17 cellular contexts compared by ENCODE assay signal in the genomic region with DNA sequence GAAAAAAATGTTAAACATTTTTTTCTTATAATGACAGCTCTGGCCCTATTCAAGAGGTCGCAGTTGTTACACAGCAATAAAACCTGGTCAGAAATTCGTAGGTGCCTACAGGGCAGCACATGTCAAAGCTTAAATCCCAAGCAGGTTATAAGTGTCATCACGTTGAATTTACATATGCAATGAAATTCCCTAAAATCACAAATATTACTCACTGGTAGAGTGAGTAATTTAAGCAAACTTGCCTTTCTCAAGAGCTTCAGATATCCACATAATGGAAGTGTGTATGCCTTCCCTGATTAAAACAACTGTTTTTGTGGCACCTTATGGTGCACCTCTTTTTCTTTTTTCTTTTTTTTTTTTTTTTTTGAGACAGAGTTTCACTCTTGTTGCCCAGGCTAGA.
DNase-seq lines count a peak whose midpoint lies in the region; ATAC-seq and TF ChIP-seq lines count a peak whose summit lies in the region.
"Had no signal": no experiment of that assay in that cellular context is flagged by ENCODE, and none has a peak within 500 bp of the region (broad histone marks: within the 10 kb centered on the region; RNA-seq: fewer than 3 reads in every experiment).

No MANE protein-coding gene starts in this region.

- DNase-seq in PC-3 (peak; percentile 65), epithelial cell of esophagus (ENCODE audit: low read depth) (peak; percentile 52), cerebellar cortex (ENCODE audit: low spot score) (no peak), endothelial cell (ENCODE audit: low spot score) (no peak)
- DNase-seq: ACHN; BE2C; C1 segment of cervical spinal cord; CD4-positive, CD25-positive, alpha-beta regulatory T cell; CD8-positive, alpha-beta memory T cell; COR-L47; DMS 273 treated with DMSO at 0.1 percent for 48 hours; DMS53; DND-41; EL; HCEC 1CT had no signal

- TF ChIP-seq CTCF in PC-3 (conservative IDR thresholded peaks at IDR 0.05; ENCODE audit: low read depth, low read length) = no peak
- TF ChIP-seq CTCF in epithelial cell of esophagus (IDR thresholded peaks at IDR 0.05; ENCODE audit: insufficient read depth, low read depth, low read length, missing control alignments) = no peak
- no peak for TF ChIP-seq CTCF in nephron (IDR thresholded peaks at IDR 0.05; ENCODE audit: unreplicated experiment in 3 of 3)
- TF ChIP-seq CTCF in endothelial cell (IDR thresholded peaks at IDR 0.05; ENCODE audit: unreplicated experiment) = no peak

- H3K36me3 Mint-ChIP-seq in nephron (ENCODE audit: low read depth) (no peaks in the 10 kb centered on the region), endothelial cell (ENCODE audit: low read depth, unreplicated experiment) (no peaks in the 10 kb centered on the region)
- H3K36me3 Mint-ChIP-seq: CD4-positive, CD25-positive, alpha-beta regulatory T cell had no signal

- H3K27me3 Mint-ChIP-seq in nephron (ENCODE audit: low read depth) = no peaks in the 10 kb centered on the region
- H3K27me3 Mint-ChIP-seq in endothelial cell (ENCODE audit: unreplicated experiment) = peaks cover 2% of the 10 kb centered on the region

- no peaks in the 10 kb centered on the region for H3K79me2 ChIP-seq in PC-3 (ENCODE audit: low read length)

- peaks cover 64% of the 10 kb centered on the region for H3K4me1 ChIP-seq in PC-3 (ENCODE audit: insufficient read depth, low read length)

- H3K4me1 Mint-ChIP-seq in nephron = peaks cover 33% of the 10 kb centered on the region
- peaks cover 23% of the 10 kb centered on the region for H3K4me1 Mint-ChIP-seq in endothelial cell (ENCODE audit: unreplicated experiment)
- H3K4me1 Mint-ChIP-seq: CD8-positive, alpha-beta memory T cell had no signal

- H3K9me2 ChIP-seq in PC-3 (replicated peaks; ENCODE audit: low read length) = no peaks in the 10 kb centered on the region

- no peak overlapping the region for H2AFZ ChIP-seq in PC-3 (ENCODE audit: low read length)

- CTCF ChIA-PET in PC-3 (lab: Charles Lee) = interaction anchor here (0.7 kb wide), 1 partner anchor 334 kb away, joined by 3 read pairs; no protein-coding TSS in a partner anchor

- no peak overlapping the region for H3K27ac ChIP-seq in PC-3 (ENCODE audit: low read length)

- POLR2A ChIA-PET in PC-3 (lab: Charles Lee; ENCODE audit: unreplicated experiment) = interaction anchor here (0.6 to 0.7 kb wide), 3 partner anchors 99 to 802 kb away, joined by 4 to 11 read pairs (median 4); partner anchors contain the start of gene ECT2

- H3K4me3 Mint-ChIP-seq in nephron = no peak overlapping the region
- no peak overlapping the region for H3K4me3 Mint-ChIP-seq in endothelial cell (ENCODE audit: unreplicated experiment)
- H3K4me3 Mint-ChIP-seq: CD4-positive, CD25-positive, alpha-beta regulatory T cell; CD8-positive, alpha-beta memory T cell had no signal

- intact Hi-C loops in PC-3 (cut with micrococcal nuclease) = no loop called here

- H3F3A ChIP-seq in PC-3 (ENCODE audit: low read length, unreplicated experiment) = no peaks in the 10 kb centered on the region

- no peak overlapping the region for H3K9ac ChIP-seq in PC-3 (ENCODE audit: low read length)

- H3K4me2 ChIP-seq in PC-3 (ENCODE audit: low read length) = 0 out of 2 replicates have a peak overlapping the region, but pooled peaks have one; percentile 7

- H3K9me3 Mint-ChIP-seq in nephron (peaks cover 8% of the 10 kb centered on the region), endothelial cell (ENCODE audit: unreplicated experiment) (no peaks in the 10 kb centered on the region)
- H3K9me3 Mint-ChIP-seq: CD8-positive, alpha-beta memory T cell had no signal

- no TSS peak for BruUV-seq in PC-3 (replicated peaks; lab: Mats Ljungman, UMichigan)

- H3K36me3 ChIP-seq in PC-3 (ENCODE audit: low read depth, low read length) = no peaks in the 10 kb centered on the region
- H3K36me3 ChIP-seq: BE2C had no signal

- H3K27ac Mint-ChIP-seq in nephron = peak overlapping the region in 2 of 3 experiments; percentile 57 to 61
- no peak overlapping the region for H3K27ac Mint-ChIP-seq in endothelial cell (ENCODE audit: unreplicated experiment)
- H3K27ac Mint-ChIP-seq: CD4-positive, CD25-positive, alpha-beta regulatory T cell; CD8-positive, alpha-beta memory T cell had no signal

- H3K9me3 ChIP-seq in PC-3 (ENCODE audit: low read length) = no peaks in the 10 kb centered on the region
- H3K9me3 ChIP-seq: BE2C had no signal

- peak; percentile 29 for ATAC-seq in PC-3
- no peak for ATAC-seq in GM19351 (IDR thresholded peaks at IDR 0.05; ENCODE audit: unreplicated experiment)

- no peaks in the 10 kb centered on the region for H3K27me3 ChIP-seq in PC-3 (ENCODE audit: low read length)
- H3K27me3 ChIP-seq: BE2C had no signal

- H4K20me1 ChIP-seq in PC-3 (ENCODE audit: low read length) = no peaks in the 10 kb centered on the region

- no peak overlapping the region for H3K4me3 ChIP-seq in PC-3 (ENCODE audit: low read length)
- no peak overlapping the region for H3K4me3 ChIP-seq in epithelial cell of esophagus (ENCODE audit: low read length)

Comparison
In these comparisons a context has a peak if more than half of its experiments do, and no peak if none do; other contexts are left out.
1. DNase-seq: peak in PC-3 (single experiment) and epithelial cell of esophagus (single experiment); none in cerebellar cortex (single experiment) and endothelial cell (single experiment).